In the genomic region with DNA sequence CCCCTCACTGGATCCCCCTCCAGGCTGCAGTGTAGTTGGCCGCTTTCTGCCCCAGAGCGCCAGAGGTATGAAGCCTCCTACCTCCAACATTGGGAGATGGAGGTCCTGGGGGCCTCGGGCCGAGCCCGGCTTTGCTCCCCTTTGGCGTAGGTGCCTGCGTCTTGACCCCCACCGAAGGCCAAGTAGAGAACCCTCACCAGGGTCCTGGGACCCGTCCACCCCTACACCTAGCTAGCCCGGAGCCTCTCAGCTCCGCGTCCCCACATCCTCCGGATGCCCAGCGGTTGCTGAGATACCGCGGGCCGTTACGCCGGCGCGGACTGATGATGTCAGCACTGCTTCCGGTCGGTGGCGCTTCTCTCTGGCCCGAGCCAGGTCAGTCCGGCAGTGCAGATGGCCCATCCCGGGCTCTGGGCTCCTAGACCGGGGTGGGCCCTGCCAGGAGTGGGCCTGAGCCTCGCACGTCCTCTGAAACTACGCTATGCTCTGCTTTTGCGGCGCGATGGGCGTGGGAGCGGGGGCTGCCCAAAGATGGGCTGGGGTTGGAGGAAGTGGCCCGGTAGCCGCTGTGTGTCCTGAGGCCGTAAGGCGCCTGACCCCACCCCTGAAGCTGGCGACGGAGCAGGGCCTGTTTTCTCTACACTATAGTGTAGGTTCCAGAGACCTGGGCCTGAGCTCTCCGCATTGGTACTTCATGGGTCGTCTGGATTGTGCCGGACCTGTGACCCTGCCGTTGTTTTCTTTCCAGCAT, we compare ENCODE assay signal across 1 cellular context.
A peak's percentile ranks its signal among the peaks of the same experiment; 100 is the strongest.
TF ChIP-seq lines count a peak whose summit lies in the region.

A gene (minus strand): TSS at position 297 of the 751 bp plus-strand sequence. CDS start 1,871 bp downstream, outside the sequence.
A gene with protein sequence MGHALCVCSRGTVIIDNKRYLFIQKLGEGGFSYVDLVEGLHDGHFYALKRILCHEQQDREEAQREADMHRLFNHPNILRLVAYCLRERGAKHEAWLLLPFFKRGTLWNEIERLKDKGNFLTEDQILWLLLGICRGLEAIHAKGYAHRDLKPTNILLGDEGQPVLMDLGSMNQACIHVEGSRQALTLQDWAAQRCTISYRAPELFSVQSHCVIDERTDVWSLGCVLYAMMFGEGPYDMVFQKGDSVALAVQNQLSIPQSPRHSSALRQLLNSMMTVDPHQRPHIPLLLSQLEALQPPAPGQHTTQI (plus strand): TSS at position 332 of the 751 bp plus-strand sequence. CDS start 521 bp downstream, outside the sequence.

TF ChIP-seq in HepG2, 621 proteins besides CTCF, POLR2A, EP300 and RAD21 (continued from another document and continues in another):
- TF ChIP-seq, protein P1, sequence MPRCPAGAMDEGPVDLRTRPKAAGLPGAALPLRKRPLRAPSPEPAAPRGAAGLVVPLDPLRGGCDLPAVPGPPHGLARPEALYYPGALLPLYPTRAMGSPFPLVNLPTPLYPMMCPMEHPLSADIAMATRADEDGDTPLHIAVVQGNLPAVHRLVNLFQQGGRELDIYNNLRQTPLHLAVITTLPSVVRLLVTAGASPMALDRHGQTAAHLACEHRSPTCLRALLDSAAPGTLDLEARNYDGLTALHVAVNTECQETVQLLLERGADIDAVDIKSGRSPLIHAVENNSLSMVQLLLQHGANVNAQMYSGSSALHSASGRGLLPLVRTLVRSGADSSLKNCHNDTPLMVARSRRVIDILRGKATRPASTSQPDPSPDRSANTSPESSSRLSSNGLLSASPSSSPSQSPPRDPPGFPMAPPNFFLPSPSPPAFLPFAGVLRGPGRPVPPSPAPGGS (CRISPR knock-in tag; IDR thresholded peaks at IDR 0.05) = peak; percentile 99
- TF ChIP-seq KDM6A (CRISPR knock-in tag; IDR thresholded peaks at IDR 0.05; ENCODE audit: low read depth) (peak; percentile 19; the same call in 1 of the 2 replicates), KLF9 (CRISPR knock-in tag; IDR thresholded peaks at IDR 0.05; ENCODE audit: low read depth) (peak; percentile 49; the same call in 1 of the 2 replicates), RBM22 (optimal IDR thresholded peaks at IDR 0.05; ENCODE audit: low read length) (no peak), SOX5 (CRISPR knock-in tag; IDR thresholded peaks at IDR 0.05; ENCODE audit: borderline replicate concordance) (0 out of 2 replicates have a peak, but pooled peaks have one; percentile 54), CCAR2 (optimal IDR thresholded peaks at IDR 0.05; ENCODE audit: low read depth, low read length) (no peak), ZKSCAN8 (CRISPR knock-in tag; IDR thresholded peaks at IDR 0.05; ENCODE audit: borderline replicate concordance) (peak; percentile 90), GATAD2A (CRISPR knock-in tag; IDR thresholded peaks at IDR 0.05) (peak; percentile 78), GTF3A (CRISPR knock-in tag; conservative IDR thresholded peaks at IDR 0.05) (peak; percentile 60; the same call in 1 of the 2 replicates), NFYB (CRISPR knock-in tag; IDR thresholded peaks at IDR 0.05) (peak; percentile 9), ZNF331 (CRISPR knock-in tag; IDR thresholded peaks at IDR 0.05) (peak; percentile 79; the same call in 1 of the 2 replicates), MEIS1 (CRISPR knock-in tag; IDR thresholded peaks at IDR 0.05; ENCODE audit: borderline replicate concordance) (peak; percentile 93), JUN (CRISPR knock-in tag; IDR thresholded peaks at IDR 0.05) (no peak; the same call in 1 of the 2 replicates), ZNF3 (CRISPR knock-in tag; IDR thresholded peaks at IDR 0.05) (0 out of 2 replicates have a peak, but pooled peaks have one; percentile 19), HOXA9 (CRISPR knock-in tag; IDR thresholded peaks at IDR 0.05; ENCODE audit: borderline replicate concordance) (no peak), SOX13 (IDR thresholded peaks at IDR 0.05) (no peak), SOX13 (CRISPR knock-in tag; conservative IDR thresholded peaks at IDR 0.05 in 1 of 2, IDR thresholded peaks at IDR 0.05 in 1 of 2) (peak in 1 of 2 experiments; percentile 47; a peak in 2 of 4 replicates), ZNF772 (CRISPR knock-in tag; IDR thresholded peaks at IDR 0.05) (peak; percentile 83), RNF2 (conservative IDR thresholded peaks at IDR 0.05; ENCODE audit: low read depth) (no peak; the same call in 1 of the 2 replicates), SIN3B (IDR thresholded peaks at IDR 0.05; ENCODE audit: low read length) (peak; percentile 93), ZBTB3 (CRISPR knock-in tag; IDR thresholded peaks at IDR 0.05; ENCODE audit: borderline replicate concordance, low read depth) (peak; percentile 100), NKX3-1 (CRISPR knock-in tag; IDR thresholded peaks at IDR 0.05) (peak; percentile 95), TGIF2 (CRISPR knock-in tag; IDR thresholded peaks at IDR 0.05) (peak; percentile 94), FOXP1 (IDR thresholded peaks at IDR 0.05) (no peak), FOXP1 (CRISPR knock-in tag; IDR thresholded peaks at IDR 0.05) (no peak; the same call in 1 of the 2 replicates), IRX3 (CRISPR knock-in tag; IDR thresholded peaks at IDR 0.05; ENCODE audit: borderline replicate concordance, low read depth) (no peak), NFKBIZ (CRISPR knock-in tag; IDR thresholded peaks at IDR 0.05) (peak; percentile 91), ZC3H4 (CRISPR knock-in tag; IDR thresholded peaks at IDR 0.05; ENCODE audit: borderline replicate concordance) (no peak), XBP1 (CRISPR knock-in tag; IDR thresholded peaks at IDR 0.05) (peak; percentile 83), ZNF776 (CRISPR knock-in tag; IDR thresholded peaks at IDR 0.05) (no peak), SMC3 (IDR thresholded peaks at IDR 0.05; ENCODE audit: low read length) (no peak), ESRRA (CRISPR knock-in tag; IDR thresholded peaks at IDR 0.05; ENCODE audit: low read depth) (peak; percentile 79; the same call in 1 of the 2 replicates), ETV5 (CRISPR knock-in tag; IDR thresholded peaks at IDR 0.05; ENCODE audit: borderline replicate concordance) (peak; percentile 99), SRF (IDR thresholded peaks at IDR 0.05; ENCODE audit: low read depth, low read length) (peak; percentile 64), PHF21A (CRISPR knock-in tag; IDR thresholded peaks at IDR 0.05) (peak; percentile 93), ZNF572 (CRISPR knock-in tag; IDR thresholded peaks at IDR 0.05) (peak; percentile 99; the same call in 1 of the 2 replicates), ZNF232 (CRISPR knock-in tag; IDR thresholded peaks at IDR 0.05; ENCODE audit: borderline replicate concordance) (no peak; the same call in 1 of the 2 replicates), DR1 (CRISPR knock-in tag; IDR thresholded peaks at IDR 0.05) (peak; percentile 86)
- TF ChIP-seq, protein P2, sequence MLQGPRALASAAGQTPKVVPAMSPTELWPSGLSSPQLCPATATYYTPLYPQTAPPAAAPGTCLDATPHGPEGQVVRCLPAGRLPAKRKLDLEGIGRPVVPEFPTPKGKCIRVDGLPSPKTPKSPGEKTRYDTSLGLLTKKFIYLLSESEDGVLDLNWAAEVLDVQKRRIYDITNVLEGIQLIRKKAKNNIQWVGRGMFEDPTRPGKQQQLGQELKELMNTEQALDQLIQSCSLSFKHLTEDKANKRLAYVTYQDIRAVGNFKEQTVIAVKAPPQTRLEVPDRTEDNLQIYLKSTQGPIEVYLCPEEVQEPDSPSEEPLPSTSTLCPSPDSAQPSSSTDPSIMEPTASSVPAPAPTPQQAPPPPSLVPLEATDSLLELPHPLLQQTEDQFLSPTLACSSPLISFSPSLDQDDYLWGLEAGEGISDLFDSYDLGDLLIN (CRISPR knock-in tag; IDR thresholded peaks at IDR 0.05; ENCODE audit: borderline replicate concordance) = peak; percentile 86; the same call in 1 of the 2 replicates
- TF ChIP-seq, protein P3, sequence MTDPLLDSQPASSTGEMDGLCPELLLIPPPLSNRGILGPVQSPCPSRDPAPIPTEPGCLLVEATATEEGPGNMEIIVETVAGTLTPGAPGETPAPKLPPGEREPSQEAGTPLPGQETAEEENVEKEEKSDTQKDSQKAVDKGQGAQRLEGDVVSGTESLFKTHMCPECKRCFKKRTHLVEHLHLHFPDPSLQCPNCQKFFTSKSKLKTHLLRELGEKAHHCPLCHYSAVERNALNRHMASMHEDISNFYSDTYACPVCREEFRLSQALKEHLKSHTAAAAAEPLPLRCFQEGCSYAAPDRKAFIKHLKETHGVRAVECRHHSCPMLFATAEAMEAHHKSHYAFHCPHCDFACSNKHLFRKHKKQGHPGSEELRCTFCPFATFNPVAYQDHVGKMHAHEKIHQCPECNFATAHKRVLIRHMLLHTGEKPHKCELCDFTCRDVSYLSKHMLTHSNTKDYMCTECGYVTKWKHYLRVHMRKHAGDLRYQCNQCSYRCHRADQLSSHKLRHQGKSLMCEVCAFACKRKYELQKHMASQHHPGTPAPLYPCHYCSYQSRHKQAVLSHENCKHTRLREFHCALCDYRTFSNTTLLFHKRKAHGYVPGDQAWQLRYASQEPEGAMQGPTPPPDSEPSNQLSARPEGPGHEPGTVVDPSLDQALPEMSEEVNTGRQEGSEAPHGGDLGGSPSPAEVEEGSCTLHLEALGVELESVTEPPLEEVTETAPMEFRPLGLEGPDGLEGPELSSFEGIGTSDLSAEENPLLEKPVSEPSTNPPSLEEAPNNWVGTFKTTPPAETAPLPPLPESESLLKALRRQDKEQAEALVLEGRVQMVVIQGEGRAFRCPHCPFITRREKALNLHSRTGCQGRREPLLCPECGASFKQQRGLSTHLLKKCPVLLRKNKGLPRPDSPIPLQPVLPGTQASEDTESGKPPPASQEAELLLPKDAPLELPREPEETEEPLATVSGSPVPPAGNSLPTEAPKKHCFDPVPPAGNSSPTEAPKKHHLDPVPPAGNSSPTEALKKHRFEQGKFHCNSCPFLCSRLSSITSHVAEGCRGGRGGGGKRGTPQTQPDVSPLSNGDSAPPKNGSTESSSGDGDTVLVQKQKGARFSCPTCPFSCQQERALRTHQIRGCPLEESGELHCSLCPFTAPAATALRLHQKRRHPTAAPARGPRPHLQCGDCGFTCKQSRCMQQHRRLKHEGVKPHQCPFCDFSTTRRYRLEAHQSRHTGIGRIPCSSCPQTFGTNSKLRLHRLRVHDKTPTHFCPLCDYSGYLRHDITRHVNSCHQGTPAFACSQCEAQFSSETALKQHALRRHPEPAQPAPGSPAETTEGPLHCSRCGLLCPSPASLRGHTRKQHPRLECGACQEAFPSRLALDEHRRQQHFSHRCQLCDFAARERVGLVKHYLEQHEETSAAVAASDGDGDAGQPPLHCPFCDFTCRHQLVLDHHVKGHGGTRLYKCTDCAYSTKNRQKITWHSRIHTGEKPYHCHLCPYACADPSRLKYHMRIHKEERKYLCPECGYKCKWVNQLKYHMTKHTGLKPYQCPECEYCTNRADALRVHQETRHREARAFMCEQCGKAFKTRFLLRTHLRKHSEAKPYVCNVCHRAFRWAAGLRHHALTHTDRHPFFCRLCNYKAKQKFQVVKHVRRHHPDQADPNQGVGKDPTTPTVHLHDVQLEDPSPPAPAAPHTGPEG (CRISPR knock-in tag; IDR thresholded peaks at IDR 0.05) = peak; percentile 63
- TF ChIP-seq, protein P4, sequence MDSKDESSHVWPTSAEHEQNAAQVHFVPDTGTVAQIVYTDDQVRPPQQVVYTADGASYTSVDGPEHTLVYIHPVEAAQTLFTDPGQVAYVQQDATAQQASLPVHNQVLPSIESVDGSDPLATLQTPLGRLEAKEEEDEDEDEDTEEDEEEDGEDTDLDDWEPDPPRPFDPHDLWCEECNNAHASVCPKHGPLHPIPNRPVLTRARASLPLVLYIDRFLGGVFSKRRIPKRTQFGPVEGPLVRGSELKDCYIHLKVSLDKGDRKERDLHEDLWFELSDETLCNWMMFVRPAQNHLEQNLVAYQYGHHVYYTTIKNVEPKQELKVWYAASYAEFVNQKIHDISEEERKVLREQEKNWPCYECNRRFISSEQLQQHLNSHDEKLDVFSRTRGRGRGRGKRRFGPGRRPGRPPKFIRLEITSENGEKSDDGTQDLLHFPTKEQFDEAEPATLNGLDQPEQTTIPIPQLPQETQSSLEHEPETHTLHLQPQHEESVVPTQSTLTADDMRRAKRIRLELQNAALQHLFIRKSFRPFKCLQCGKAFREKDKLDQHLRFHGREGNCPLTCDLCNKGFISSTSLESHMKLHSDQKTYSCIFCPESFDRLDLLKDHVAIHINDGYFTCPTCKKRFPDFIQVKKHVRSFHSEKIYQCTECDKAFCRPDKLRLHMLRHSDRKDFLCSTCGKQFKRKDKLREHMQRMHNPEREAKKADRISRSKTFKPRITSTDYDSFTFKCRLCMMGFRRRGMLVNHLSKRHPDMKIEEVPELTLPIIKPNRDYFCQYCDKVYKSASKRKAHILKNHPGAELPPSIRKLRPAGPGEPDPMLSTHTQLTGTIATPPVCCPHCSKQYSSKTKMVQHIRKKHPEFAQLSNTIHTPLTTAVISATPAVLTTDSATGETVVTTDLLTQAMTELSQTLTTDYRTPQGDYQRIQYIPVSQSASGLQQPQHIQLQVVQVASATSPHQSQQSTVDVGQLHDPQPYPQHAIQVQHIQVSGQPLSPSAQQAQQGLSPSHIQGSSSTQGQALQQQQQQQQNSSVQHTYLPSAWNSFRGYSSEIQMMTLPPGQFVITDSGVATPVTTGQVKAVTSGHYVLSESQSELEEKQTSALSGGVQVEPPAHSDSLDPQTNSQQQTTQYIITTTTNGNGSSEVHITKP (CRISPR knock-in tag; IDR thresholded peaks at IDR 0.05; ENCODE audit: low read depth) = peak; percentile 83
- TF ChIP-seq, protein P5, sequence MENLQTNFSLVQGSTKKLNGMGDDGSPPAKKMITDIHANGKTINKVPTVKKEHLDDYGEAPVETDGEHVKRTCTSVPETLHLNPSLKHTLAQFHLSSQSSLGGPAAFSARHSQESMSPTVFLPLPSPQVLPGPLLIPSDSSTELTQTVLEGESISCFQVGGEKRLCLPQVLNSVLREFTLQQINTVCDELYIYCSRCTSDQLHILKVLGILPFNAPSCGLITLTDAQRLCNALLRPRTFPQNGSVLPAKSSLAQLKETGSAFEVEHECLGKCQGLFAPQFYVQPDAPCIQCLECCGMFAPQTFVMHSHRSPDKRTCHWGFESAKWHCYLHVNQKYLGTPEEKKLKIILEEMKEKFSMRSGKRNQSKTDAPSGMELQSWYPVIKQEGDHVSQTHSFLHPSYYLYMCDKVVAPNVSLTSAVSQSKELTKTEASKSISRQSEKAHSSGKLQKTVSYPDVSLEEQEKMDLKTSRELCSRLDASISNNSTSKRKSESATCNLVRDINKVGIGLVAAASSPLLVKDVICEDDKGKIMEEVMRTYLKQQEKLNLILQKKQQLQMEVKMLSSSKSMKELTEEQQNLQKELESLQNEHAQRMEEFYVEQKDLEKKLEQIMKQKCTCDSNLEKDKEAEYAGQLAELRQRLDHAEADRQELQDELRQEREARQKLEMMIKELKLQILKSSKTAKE (CRISPR knock-in tag; IDR thresholded peaks at IDR 0.05; ENCODE audit: borderline replicate concordance) = no peak
- TF ChIP-seq, protein P6, sequence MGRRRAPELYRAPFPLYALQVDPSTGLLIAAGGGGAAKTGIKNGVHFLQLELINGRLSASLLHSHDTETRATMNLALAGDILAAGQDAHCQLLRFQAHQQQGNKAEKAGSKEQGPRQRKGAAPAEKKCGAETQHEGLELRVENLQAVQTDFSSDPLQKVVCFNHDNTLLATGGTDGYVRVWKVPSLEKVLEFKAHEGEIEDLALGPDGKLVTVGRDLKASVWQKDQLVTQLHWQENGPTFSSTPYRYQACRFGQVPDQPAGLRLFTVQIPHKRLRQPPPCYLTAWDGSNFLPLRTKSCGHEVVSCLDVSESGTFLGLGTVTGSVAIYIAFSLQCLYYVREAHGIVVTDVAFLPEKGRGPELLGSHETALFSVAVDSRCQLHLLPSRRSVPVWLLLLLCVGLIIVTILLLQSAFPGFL (CRISPR knock-in tag; IDR thresholded peaks at IDR 0.05) = no peak
- TF ChIP-seq, protein P7, sequence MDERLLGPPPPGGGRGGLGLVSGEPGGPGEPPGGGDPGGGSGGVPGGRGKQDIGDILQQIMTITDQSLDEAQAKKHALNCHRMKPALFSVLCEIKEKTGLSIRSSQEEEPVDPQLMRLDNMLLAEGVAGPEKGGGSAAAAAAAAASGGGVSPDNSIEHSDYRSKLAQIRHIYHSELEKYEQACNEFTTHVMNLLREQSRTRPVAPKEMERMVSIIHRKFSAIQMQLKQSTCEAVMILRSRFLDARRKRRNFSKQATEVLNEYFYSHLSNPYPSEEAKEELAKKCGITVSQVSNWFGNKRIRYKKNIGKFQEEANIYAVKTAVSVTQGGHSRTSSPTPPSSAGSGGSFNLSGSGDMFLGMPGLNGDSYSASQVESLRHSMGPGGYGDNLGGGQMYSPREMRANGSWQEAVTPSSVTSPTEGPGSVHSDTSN (CRISPR knock-in tag; IDR thresholded peaks at IDR 0.05) = no peak
